In the genomic region with DNA sequence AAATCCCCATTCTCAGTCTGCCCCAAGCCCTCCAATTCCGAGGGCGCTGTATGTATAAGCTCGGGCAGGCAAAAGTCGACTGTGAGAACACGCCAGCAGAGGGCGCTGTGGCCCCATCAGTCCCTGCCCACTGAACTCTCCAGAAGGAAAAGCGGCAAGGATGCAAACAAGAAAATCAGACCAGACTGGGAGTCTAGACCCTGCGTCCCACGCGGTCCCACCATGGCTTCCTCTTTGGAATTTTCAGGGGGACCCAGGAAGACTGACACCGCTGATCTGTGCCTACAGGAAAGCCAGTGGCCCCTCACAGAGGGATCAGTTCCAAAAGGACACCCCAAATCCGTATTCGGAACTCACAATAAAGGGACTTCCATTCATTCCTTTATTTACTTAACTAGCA, we compare ENCODE assay signal across 1 cellular context.
TF ChIP-seq lines count a peak whose summit lies in the region.

No MANE protein-coding gene starts in this region.

TF ChIP-seq in HEK293, 187 proteins besides CTCF, POLR2A, EP300 and RAD21 (continued from another document):
- TF ChIP-seq, protein P1, sequence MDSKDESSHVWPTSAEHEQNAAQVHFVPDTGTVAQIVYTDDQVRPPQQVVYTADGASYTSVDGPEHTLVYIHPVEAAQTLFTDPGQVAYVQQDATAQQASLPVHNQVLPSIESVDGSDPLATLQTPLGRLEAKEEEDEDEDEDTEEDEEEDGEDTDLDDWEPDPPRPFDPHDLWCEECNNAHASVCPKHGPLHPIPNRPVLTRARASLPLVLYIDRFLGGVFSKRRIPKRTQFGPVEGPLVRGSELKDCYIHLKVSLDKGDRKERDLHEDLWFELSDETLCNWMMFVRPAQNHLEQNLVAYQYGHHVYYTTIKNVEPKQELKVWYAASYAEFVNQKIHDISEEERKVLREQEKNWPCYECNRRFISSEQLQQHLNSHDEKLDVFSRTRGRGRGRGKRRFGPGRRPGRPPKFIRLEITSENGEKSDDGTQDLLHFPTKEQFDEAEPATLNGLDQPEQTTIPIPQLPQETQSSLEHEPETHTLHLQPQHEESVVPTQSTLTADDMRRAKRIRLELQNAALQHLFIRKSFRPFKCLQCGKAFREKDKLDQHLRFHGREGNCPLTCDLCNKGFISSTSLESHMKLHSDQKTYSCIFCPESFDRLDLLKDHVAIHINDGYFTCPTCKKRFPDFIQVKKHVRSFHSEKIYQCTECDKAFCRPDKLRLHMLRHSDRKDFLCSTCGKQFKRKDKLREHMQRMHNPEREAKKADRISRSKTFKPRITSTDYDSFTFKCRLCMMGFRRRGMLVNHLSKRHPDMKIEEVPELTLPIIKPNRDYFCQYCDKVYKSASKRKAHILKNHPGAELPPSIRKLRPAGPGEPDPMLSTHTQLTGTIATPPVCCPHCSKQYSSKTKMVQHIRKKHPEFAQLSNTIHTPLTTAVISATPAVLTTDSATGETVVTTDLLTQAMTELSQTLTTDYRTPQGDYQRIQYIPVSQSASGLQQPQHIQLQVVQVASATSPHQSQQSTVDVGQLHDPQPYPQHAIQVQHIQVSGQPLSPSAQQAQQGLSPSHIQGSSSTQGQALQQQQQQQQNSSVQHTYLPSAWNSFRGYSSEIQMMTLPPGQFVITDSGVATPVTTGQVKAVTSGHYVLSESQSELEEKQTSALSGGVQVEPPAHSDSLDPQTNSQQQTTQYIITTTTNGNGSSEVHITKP (tag by site-specific recombination; IDR thresholded peaks at IDR 0.05): no peak
- TF ChIP-seq ZNF112 (tag by site-specific recombination; IDR thresholded peaks at IDR 0.05): no peak
- TF ChIP-seq ZNF157 (tag by site-specific recombination; IDR thresholded peaks at IDR 0.05): no peak
- no peak for TF ChIP-seq ZFHX2 (tag by site-specific recombination; conservative IDR thresholded peaks at IDR 0.05)
- TF ChIP-seq ZBTB8A (tag by site-specific recombination; IDR thresholded peaks at IDR 0.05): peak; percentile 10; the same call in 1 of the 2 replicates
- no peak for TF ChIP-seq ZNF133 (tag by site-specific recombination; IDR thresholded peaks at IDR 0.05)
- peak; percentile 25; the same call in 1 of the 2 replicates for TF ChIP-seq MZF1 (tag by site-specific recombination; IDR thresholded peaks at IDR 0.05; ENCODE audit: borderline replicate concordance)
- TF ChIP-seq ZNF530 (tag by site-specific recombination; IDR thresholded peaks at IDR 0.05; ENCODE audit: low read depth): no peak
- no peak for TF ChIP-seq KLF16 (tag by site-specific recombination; IDR thresholded peaks at IDR 0.05)
- 0 out of 2 replicates have a peak, but pooled peaks have one; percentile 65 for TF ChIP-seq ZNF660 (tag by site-specific recombination; IDR thresholded peaks at IDR 0.05)
- TF ChIP-seq ZNF501 (tag by site-specific recombination; IDR thresholded peaks at IDR 0.05): no peak
- TF ChIP-seq ZBTB21 (tag by site-specific recombination; IDR thresholded peaks at IDR 0.05): no peak
- peak; percentile 94 for TF ChIP-seq ZNF654 (tag by site-specific recombination; IDR thresholded peaks at IDR 0.05; ENCODE audit: low read depth)
- TF ChIP-seq ZNF114 (tag by site-specific recombination; IDR thresholded peaks at IDR 0.05): no peak
- TF ChIP-seq, protein P2, sequence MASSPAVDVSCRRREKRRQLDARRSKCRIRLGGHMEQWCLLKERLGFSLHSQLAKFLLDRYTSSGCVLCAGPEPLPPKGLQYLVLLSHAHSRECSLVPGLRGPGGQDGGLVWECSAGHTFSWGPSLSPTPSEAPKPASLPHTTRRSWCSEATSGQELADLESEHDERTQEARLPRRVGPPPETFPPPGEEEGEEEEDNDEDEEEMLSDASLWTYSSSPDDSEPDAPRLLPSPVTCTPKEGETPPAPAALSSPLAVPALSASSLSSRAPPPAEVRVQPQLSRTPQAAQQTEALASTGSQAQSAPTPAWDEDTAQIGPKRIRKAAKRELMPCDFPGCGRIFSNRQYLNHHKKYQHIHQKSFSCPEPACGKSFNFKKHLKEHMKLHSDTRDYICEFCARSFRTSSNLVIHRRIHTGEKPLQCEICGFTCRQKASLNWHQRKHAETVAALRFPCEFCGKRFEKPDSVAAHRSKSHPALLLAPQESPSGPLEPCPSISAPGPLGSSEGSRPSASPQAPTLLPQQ (tag by site-specific recombination; IDR thresholded peaks at IDR 0.05): no peak
- TF ChIP-seq, protein P3, sequence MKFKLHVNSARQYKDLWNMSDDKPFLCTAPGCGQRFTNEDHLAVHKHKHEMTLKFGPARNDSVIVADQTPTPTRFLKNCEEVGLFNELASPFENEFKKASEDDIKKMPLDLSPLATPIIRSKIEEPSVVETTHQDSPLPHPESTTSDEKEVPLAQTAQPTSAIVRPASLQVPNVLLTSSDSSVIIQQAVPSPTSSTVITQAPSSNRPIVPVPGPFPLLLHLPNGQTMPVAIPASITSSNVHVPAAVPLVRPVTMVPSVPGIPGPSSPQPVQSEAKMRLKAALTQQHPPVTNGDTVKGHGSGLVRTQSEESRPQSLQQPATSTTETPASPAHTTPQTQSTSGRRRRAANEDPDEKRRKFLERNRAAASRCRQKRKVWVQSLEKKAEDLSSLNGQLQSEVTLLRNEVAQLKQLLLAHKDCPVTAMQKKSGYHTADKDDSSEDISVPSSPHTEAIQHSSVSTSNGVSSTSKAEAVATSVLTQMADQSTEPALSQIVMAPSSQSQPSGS (tag by site-specific recombination; IDR thresholded peaks at IDR 0.05; ENCODE audit: low read depth): no peak
- TF ChIP-seq ZNF433 (tag by site-specific recombination; IDR thresholded peaks at IDR 0.05; ENCODE audit: low read depth): no peak
- no peak for TF ChIP-seq ZNF548 (tag by site-specific recombination; IDR thresholded peaks at IDR 0.05)
- no peak for TF ChIP-seq ZNF560 (tag by site-specific recombination; IDR thresholded peaks at IDR 0.05; ENCODE audit: borderline replicate concordance)
- TF ChIP-seq ZNF76 (tag by site-specific recombination; IDR thresholded peaks at IDR 0.05; ENCODE audit: borderline replicate concordance, low read depth): no peak
- TF ChIP-seq ZNF391 (tag by site-specific recombination; IDR thresholded peaks at IDR 0.05; ENCODE audit: borderline replicate concordance, low read depth): no peak
- TF ChIP-seq, protein P4, sequence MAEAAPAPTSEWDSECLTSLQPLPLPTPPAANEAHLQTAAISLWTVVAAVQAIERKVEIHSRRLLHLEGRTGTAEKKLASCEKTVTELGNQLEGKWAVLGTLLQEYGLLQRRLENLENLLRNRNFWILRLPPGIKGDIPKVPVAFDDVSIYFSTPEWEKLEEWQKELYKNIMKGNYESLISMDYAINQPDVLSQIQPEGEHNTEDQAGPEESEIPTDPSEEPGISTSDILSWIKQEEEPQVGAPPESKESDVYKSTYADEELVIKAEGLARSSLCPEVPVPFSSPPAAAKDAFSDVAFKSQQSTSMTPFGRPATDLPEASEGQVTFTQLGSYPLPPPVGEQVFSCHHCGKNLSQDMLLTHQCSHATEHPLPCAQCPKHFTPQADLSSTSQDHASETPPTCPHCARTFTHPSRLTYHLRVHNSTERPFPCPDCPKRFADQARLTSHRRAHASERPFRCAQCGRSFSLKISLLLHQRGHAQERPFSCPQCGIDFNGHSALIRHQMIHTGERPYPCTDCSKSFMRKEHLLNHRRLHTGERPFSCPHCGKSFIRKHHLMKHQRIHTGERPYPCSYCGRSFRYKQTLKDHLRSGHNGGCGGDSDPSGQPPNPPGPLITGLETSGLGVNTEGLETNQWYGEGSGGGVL (tag by site-specific recombination; IDR thresholded peaks at IDR 0.05): no peak
- TF ChIP-seq ZNF629 (tag by site-specific recombination; IDR thresholded peaks at IDR 0.05): no peak
- TF ChIP-seq, protein P5, sequence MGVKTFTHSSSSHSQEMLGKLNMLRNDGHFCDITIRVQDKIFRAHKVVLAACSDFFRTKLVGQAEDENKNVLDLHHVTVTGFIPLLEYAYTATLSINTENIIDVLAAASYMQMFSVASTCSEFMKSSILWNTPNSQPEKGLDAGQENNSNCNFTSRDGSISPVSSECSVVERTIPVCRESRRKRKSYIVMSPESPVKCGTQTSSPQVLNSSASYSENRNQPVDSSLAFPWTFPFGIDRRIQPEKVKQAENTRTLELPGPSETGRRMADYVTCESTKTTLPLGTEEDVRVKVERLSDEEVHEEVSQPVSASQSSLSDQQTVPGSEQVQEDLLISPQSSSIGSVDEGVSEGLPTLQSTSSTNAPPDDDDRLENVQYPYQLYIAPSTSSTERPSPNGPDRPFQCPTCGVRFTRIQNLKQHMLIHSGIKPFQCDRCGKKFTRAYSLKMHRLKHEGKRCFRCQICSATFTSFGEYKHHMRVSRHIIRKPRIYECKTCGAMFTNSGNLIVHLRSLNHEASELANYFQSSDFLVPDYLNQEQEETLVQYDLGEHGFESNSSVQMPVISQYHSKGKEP (tag by site-specific recombination; IDR thresholded peaks at IDR 0.05): no peak
- 0 out of 2 replicates have a peak, but pooled peaks have one; percentile 35 for TF ChIP-seq ZBTB17 (tag by site-specific recombination; IDR thresholded peaks at IDR 0.05)
- 0 out of 2 replicates have a peak, but pooled peaks have one; percentile 28 for TF ChIP-seq ZSCAN30 (tag by site-specific recombination; IDR thresholded peaks at IDR 0.05)
- TF ChIP-seq, protein P6, sequence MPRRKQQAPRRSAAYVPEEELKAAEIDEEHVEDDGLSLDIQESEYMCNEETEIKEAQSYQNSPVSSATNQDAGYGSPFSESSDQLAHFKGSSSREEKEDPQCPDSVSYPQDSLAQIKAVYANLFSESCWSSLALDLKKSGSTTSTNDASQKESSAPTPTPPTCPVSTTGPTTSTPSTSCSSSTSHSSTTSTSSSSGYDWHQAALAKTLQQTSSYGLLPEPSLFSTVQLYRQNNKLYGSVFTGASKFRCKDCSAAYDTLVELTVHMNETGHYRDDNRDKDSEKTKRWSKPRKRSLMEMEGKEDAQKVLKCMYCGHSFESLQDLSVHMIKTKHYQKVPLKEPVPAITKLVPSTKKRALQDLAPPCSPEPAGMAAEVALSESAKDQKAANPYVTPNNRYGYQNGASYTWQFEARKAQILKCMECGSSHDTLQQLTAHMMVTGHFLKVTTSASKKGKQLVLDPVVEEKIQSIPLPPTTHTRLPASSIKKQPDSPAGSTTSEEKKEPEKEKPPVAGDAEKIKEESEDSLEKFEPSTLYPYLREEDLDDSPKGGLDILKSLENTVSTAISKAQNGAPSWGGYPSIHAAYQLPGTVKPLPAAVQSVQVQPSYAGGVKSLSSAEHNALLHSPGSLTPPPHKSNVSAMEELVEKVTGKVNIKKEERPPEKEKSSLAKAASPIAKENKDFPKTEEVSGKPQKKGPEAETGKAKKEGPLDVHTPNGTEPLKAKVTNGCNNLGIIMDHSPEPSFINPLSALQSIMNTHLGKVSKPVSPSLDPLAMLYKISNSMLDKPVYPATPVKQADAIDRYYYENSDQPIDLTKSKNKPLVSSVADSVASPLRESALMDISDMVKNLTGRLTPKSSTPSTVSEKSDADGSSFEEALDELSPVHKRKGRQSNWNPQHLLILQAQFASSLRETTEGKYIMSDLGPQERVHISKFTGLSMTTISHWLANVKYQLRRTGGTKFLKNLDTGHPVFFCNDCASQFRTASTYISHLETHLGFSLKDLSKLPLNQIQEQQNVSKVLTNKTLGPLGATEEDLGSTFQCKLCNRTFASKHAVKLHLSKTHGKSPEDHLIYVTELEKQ (tag by site-specific recombination; IDR thresholded peaks at IDR 0.05; ENCODE audit: borderline replicate concordance): no peak
- peak; percentile 78 for TF ChIP-seq IKZF3 (tag by site-specific recombination; IDR thresholded peaks at IDR 0.05)
- TF ChIP-seq SETDB1 (IDR thresholded peaks at IDR 0.05; ENCODE audit: insufficient read length, low read length): no peak
- TF ChIP-seq ZSCAN16 (tag by site-specific recombination; IDR thresholded peaks at IDR 0.05): no peak
- peak; percentile 85 for TF ChIP-seq ZFP37 (tag by site-specific recombination; IDR thresholded peaks at IDR 0.05)
